24 cellular contexts compared by ENCODE assay signal in genomic region chr1:100398648-100399047, GRCh38. TPM values are rescaled to one million over a fixed set of nuclear protein-coding genes. Genes with fewer than 3 reads are reported as not detected.
DNase-seq lines count a peak whose midpoint lies in the region; ATAC-seq and TF ChIP-seq lines count a peak whose summit lies in the region.
"Had no signal": no experiment of that assay in that cellular context is flagged by ENCODE, and none has a peak within 500 bp of the region (broad histone marks: within the 10 kb centered on the region; RNA-seq: fewer than 3 reads in every experiment).

No MANE protein-coding gene starts in this region.

- no peak for TF ChIP-seq CTCF in coronary artery (IDR thresholded peaks at IDR 0.05)

- CTCF ChIA-PET in activated CD4-positive, alpha-beta T cell treated with anti-CD3 and anti-CD28 coated beads for 36 hours (lab: Charles Lee) = interaction anchor here (0.6 to 1.6 kb wide), 5 partner anchors 13 to 748 kb away, joined by 3 to 4 read pairs (median 3); no protein-coding TSS in a partner anchor
- CTCF ChIA-PET in CD8-positive, alpha-beta memory T cell (lab: Charles Lee) = no interaction called here
- CTCF ChIA-PET in activated CD8-positive, alpha-beta T cell treated with anti-CD3 and anti-CD28 coated beads, Interleukin-2, amount 10 ng/mL, durations not matched to agents 7 days and 5 days (lab: Charles Lee) = interaction anchor here (2.8 to 3.0 kb wide), 2 partner anchors 16 to 46 kb away, joined by 15 to 20 read pairs; partner anchors contain the start of gene CDC14A
- CTCF ChIA-PET in naive thymus-derived CD4-positive, alpha-beta T cell (lab: Charles Lee) = interaction anchor here (2.7 kb wide), 1 partner anchor 45 kb away, joined by 18 read pairs; no protein-coding TSS in a partner anchor

- H3K36me3 Mint-ChIP-seq in activated CD4-positive, alpha-beta T cell treated with anti-CD3 and anti-CD28 coated beads for 36 hours (ENCODE audit: low read depth) = peaks cover 24% of the 10 kb centered on the region
- peaks cover 21 to 59% (median 28%) of the 10 kb centered on the region in 3 donors for H3K36me3 Mint-ChIP-seq in CD8-positive, alpha-beta memory T cell
- H3K36me3 Mint-ChIP-seq in activated CD8-positive, alpha-beta T cell treated with anti-CD3 and anti-CD28 coated beads, Interleukin-2, amount 10 ng/mL, durations not matched to agents 7 days and 5 days (ENCODE audit: low read depth) = peaks cover 57% of the 10 kb centered on the region
- peaks cover 0 to 64% (median 31%) of the 10 kb centered on the region in 5 donors for H3K36me3 Mint-ChIP-seq in naive thymus-derived CD4-positive, alpha-beta T cell

- no peaks in the 10 kb centered on the region for H3K27me3 ChIP-seq in CD8-positive, alpha-beta memory T cell (ENCODE audit: insufficient read depth, low read length, poor library complexity, severe bottlenecking)
- H3K27me3 ChIP-seq in naive thymus-derived CD4-positive, alpha-beta T cell (ENCODE audit: control insufficient read depth in 2 of 2, insufficient read depth in 2 of 2, low read length in 2 of 2) = no peaks in the 10 kb centered on the region
- H3K27me3 ChIP-seq: brain microvascular endothelial cell, esophagus squamous epithelium, gastrocnemius medialis, stomach, tibial nerve had no signal

- H3K4me1 Mint-ChIP-seq in activated CD4-positive, alpha-beta T cell treated with anti-CD3 and anti-CD28 coated beads for 36 hours = peaks cover 83% of the 10 kb centered on the region
- peaks cover 86 to 96% (median 96%) of the 10 kb centered on the region in 3 donors for H3K4me1 Mint-ChIP-seq in CD8-positive, alpha-beta memory T cell
- peaks cover 85% of the 10 kb centered on the region for H3K4me1 Mint-ChIP-seq in activated CD8-positive, alpha-beta T cell treated with anti-CD3 and anti-CD28 coated beads, Interleukin-2, amount 10 ng/mL, durations not matched to agents 7 days and 5 days (ENCODE audit: low read depth)
- peaks cover 62 to 99% (median 90%) of the 10 kb centered on the region in 7 donors for H3K4me1 Mint-ChIP-seq in naive thymus-derived CD4-positive, alpha-beta T cell

- POLR2A ChIA-PET in activated CD4-positive, alpha-beta T cell treated with anti-CD3 and anti-CD28 coated beads for 36 hours (lab: Charles Lee) = interaction anchor here (0.6 kb wide), 1 partner anchor 119 kb away, joined by 10 read pairs; no protein-coding TSS in a partner anchor
- POLR2A ChIA-PET in CD8-positive, alpha-beta memory T cell (lab: Charles Lee) = no interaction called here
- POLR2A ChIA-PET in activated CD8-positive, alpha-beta T cell treated with anti-CD3 and anti-CD28 coated beads, Interleukin-2, amount 10 ng/mL, durations not matched to agents 7 days and 5 days (lab: Charles Lee) = interaction anchor here (5.1 kb wide), 1 partner anchor 46 kb away, joined by 39 read pairs; the partner anchor contains the start of gene CDC14A
- POLR2A ChIA-PET in naive thymus-derived CD4-positive, alpha-beta T cell (lab: Charles Lee) = interaction anchor here (0.6 to 2.8 kb wide), 4 partner anchors 11 to 55 kb away, joined by 3 to 22 read pairs (median 12); no protein-coding TSS in a partner anchor

- no peak overlapping the region for H3K4me3 Mint-ChIP-seq in activated CD4-positive, alpha-beta T cell treated with anti-CD3 and anti-CD28 coated beads for 36 hours
- H3K4me3 Mint-ChIP-seq in CD8-positive, alpha-beta memory T cell = peak overlapping the region in 5 of 7 donors; percentile 58 to 74 (median 59)
- H3K4me3 Mint-ChIP-seq in activated CD8-positive, alpha-beta T cell treated with anti-CD3 and anti-CD28 coated beads, Interleukin-2, amount 10 ng/mL, durations not matched to agents 7 days and 5 days = no peak overlapping the region
- peak overlapping the region in 9 of 10 donors; percentile 34 to 71 (median 47) for H3K4me3 Mint-ChIP-seq in naive thymus-derived CD4-positive, alpha-beta T cell
- H3K4me3 Mint-ChIP-seq: endodermal cell had no signal

- ATAC-seq in activated CD4-positive, alpha-beta T cell treated with anti-CD3 and anti-CD28 coated beads for 36 hours = no peak
- ATAC-seq in activated CD8-positive, alpha-beta T cell treated with anti-CD3 and anti-CD28 coated beads, Interleukin-2, amount 10 ng/mL, durations not matched to agents 7 days and 5 days = no peak
- no peak for ATAC-seq in naive thymus-derived CD4-positive, alpha-beta T cell
- ATAC-seq: gastrocnemius medialis, GM12878, lower lobe of right lung had no signal

- peak overlapping the region; percentile 85 for H3K27ac Mint-ChIP-seq in activated CD4-positive, alpha-beta T cell treated with anti-CD3 and anti-CD28 coated beads for 36 hours
- peak overlapping the region; percentile 85 to 99 (median 93) for H3K27ac Mint-ChIP-seq in CD8-positive, alpha-beta memory T cell
- peak overlapping the region; percentile 71 for H3K27ac Mint-ChIP-seq in activated CD8-positive, alpha-beta T cell treated with anti-CD3 and anti-CD28 coated beads, Interleukin-2, amount 10 ng/mL, durations not matched to agents 7 days and 5 days
- H3K27ac Mint-ChIP-seq in naive thymus-derived CD4-positive, alpha-beta T cell = peak overlapping the region; percentile 80 to 98 (median 93)
- H3K27ac Mint-ChIP-seq: endodermal cell had no signal

- no peak overlapping the region for H3K27ac ChIP-seq in CD8-positive, alpha-beta memory T cell (ENCODE audit: low read depth, low read length)
- peak overlapping the region; percentile 66 for H3K27ac ChIP-seq in naive thymus-derived CD4-positive, alpha-beta T cell (ENCODE audit: low read depth, low read length)
- no peak overlapping the region for H3K27ac ChIP-seq in coronary artery
- H3K27ac ChIP-seq: brain microvascular endothelial cell, esophagus squamous epithelium, lower lobe of right lung, tibial nerve had no signal

- no peak for DNase-seq in activated CD4-positive, alpha-beta T cell treated with anti-CD3 and anti-CD28 coated beads for 36 hours
- DNase-seq in activated CD4-positive, alpha-beta T cell treated with anti-CD3 and anti-CD28 coated beads, Interleukin-2, amount 50 U/mL, for 4 hours = no peak
- no peak for DNase-seq in CD8-positive, alpha-beta memory T cell
- DNase-seq in activated CD8-positive, alpha-beta T cell treated with anti-CD3 and anti-CD28 coated beads, Interleukin-2, amount 10 ng/mL, durations not matched to agents 7 days and 5 days = no peak
- DNase-seq in naive thymus-derived CD4-positive, alpha-beta T cell = no peak
- no peak for DNase-seq in NCI-H510A (lab: John Stamatoyannopoulos, UW)
- no peak for DNase-seq in coronary artery (ENCODE audit: low spot score)
- no peak for DNase-seq in activated effector memory CD4-positive, alpha-beta T cell treated with anti-CD3 and anti-CD28 coated beads, Interleukin-2, amount 50 U/mL, for 16 hours
- DNase-seq: AML-193; brain microvascular endothelial cell; COR-L47; DMS79; endodermal cell; esophagus squamous epithelium; gastrocnemius medialis; lower lobe of right lung; NCI-H1048; NCI-H187 treated with DMSO at 0.1 percent for 48 hours; NCI-H82; nucleus accumbens; stimulated activated CD4-positive, alpha-beta T cell treated with anti-CD3 and anti-CD28 coated beads, Interleukin-4, amount 100 ng/mL, for 4 hours; stomach had no signal

- H3K9me3 ChIP-seq in CD8-positive, alpha-beta memory T cell (ENCODE audit: low read length) = no peaks in the 10 kb centered on the region
- no peaks in the 10 kb centered on the region for H3K9me3 ChIP-seq in naive thymus-derived CD4-positive, alpha-beta T cell (ENCODE audit: control insufficient read depth in 2 of 3, low read length in 3 of 3)
- H3K9me3 ChIP-seq: esophagus squamous epithelium, gastrocnemius medialis, lower lobe of right lung, stomach, tibial nerve had no signal

- H3K4me1 ChIP-seq in CD8-positive, alpha-beta memory T cell (ENCODE audit: insufficient read depth, low read length) = peaks cover 96% of the 10 kb centered on the region
- H3K4me1 ChIP-seq in naive thymus-derived CD4-positive, alpha-beta T cell (ENCODE audit: control insufficient read depth in 2 of 2, insufficient read depth in 2 of 2, low read length in 2 of 2) = peaks cover 92% of the 10 kb centered on the region in 2 donors
- H3K4me1 ChIP-seq: gastrocnemius medialis had no signal

- no peaks in the 10 kb centered on the region for H3K9me3 Mint-ChIP-seq in activated CD4-positive, alpha-beta T cell treated with anti-CD3 and anti-CD28 coated beads for 36 hours (ENCODE audit: low read depth)
- no peaks in the 10 kb centered on the region for H3K9me3 Mint-ChIP-seq in CD8-positive, alpha-beta memory T cell
- H3K9me3 Mint-ChIP-seq in activated CD8-positive, alpha-beta T cell treated with anti-CD3 and anti-CD28 coated beads, Interleukin-2, amount 10 ng/mL, durations not matched to agents 7 days and 5 days (ENCODE audit: insufficient read depth) = no peaks in the 10 kb centered on the region
- H3K9me3 Mint-ChIP-seq in naive thymus-derived CD4-positive, alpha-beta T cell = peaks cover 0 to 5% (median 0%) of the 10 kb centered on the region in 11 donors
- H3K9me3 Mint-ChIP-seq: endodermal cell had no signal

- H3K36me3 ChIP-seq in CD8-positive, alpha-beta memory T cell (ENCODE audit: insufficient read depth, low read length) = peaks cover 5% of the 10 kb centered on the region
- H3K36me3 ChIP-seq in naive thymus-derived CD4-positive, alpha-beta T cell (ENCODE audit: control insufficient read depth in 2 of 3, insufficient read depth in 3 of 3, low read length in 3 of 3) = no peaks in the 10 kb centered on the region
- H3K36me3 ChIP-seq: brain microvascular endothelial cell, gastrocnemius medialis, lower lobe of right lung had no signal

- intact Hi-C loops in activated CD4-positive, alpha-beta T cell treated with anti-CD3 and anti-CD28 coated beads for 36 hours (cut with DNase I, micrococcal nuclease) = no loop called here
- intact Hi-C loops in naive thymus-derived CD4-positive, alpha-beta T cell (cut with micrococcal nuclease) = no loop called here

- H3K4me3 ChIP-seq in CD8-positive, alpha-beta memory T cell (ENCODE audit: low read length) = no peak overlapping the region
- no peak overlapping the region for H3K4me3 ChIP-seq in naive thymus-derived CD4-positive, alpha-beta T cell (ENCODE audit: low read length)
- H3K4me3 ChIP-seq in coronary artery = no peak overlapping the region
- H3K4me3 ChIP-seq: esophagus squamous epithelium, gastrocnemius medialis, GM12878, lower lobe of right lung, stomach, tibial nerve had no signal

- H3K27me3 Mint-ChIP-seq in activated CD4-positive, alpha-beta T cell treated with anti-CD3 and anti-CD28 coated beads for 36 hours = no peaks in the 10 kb centered on the region
- no peaks in the 10 kb centered on the region for H3K27me3 Mint-ChIP-seq in CD8-positive, alpha-beta memory T cell
- no peaks in the 10 kb centered on the region for H3K27me3 Mint-ChIP-seq in activated CD8-positive, alpha-beta T cell treated with anti-CD3 and anti-CD28 coated beads, Interleukin-2, amount 10 ng/mL, durations not matched to agents 7 days and 5 days (ENCODE audit: low read depth)
- no peaks in the 10 kb centered on the region for H3K27me3 Mint-ChIP-seq in naive thymus-derived CD4-positive, alpha-beta T cell

RNA-seq across cellular contexts. Expression of gene CDC14A, which starts 46.3 kb away (rescaled TPM):
- total RNA-seq in activated CD4-positive, alpha-beta T cell treated with anti-CD3 and anti-CD28 coated beads for 36 hours = 10 to 100 TPM; 12.2 to 13.6 TPM
- 10 to 100 TPM; 25.4 to 27.9 TPM for total RNA-seq in CD8-positive, alpha-beta memory T cell
- 36.4 TPM for polyA plus RNA-seq in CD8-positive, alpha-beta memory T cell
- total RNA-seq in activated CD8-positive, alpha-beta T cell treated with anti-CD3 and anti-CD28 coated beads, Interleukin-2, amount 10 ng/mL, durations not matched to agents 7 days and 5 days = 10 to 100 TPM; 24.9 to 26.7 TPM
- total RNA-seq in naive thymus-derived CD4-positive, alpha-beta T cell = 100 to 1,000 TPM in 2 of 5 experiments, 10 to 100 TPM in 3; 47.1 to 136 (median 85.1) TPM
- 10 to 100 TPM; 53.2 to 54.7 TPM for polyA plus RNA-seq in naive thymus-derived CD4-positive, alpha-beta T cell

Comparison
In these comparisons a context has a peak if more than half of its experiments do, and no peak if none do; other contexts are left out.
1. H3K4me3 Mint-ChIP-seq: peak in CD8-positive, alpha-beta memory T cell (5 of 7) and naive thymus-derived CD4-positive, alpha-beta T cell (9 of 10); none in activated CD4-positive, alpha-beta T cell treated with anti-CD3 and anti-CD28 coated beads for 36 hours (single experiment) and activated CD8-positive, alpha-beta T cell treated with anti-CD3 and anti-CD28 coated beads, Interleukin-2, amount 10 ng/mL, durations not matched to agents 7 days and 5 days (single experiment).
2. Peak in every context shown above with its lines, with median percentiles within 50 percentile points of each other: H3K27ac Mint-ChIP-seq.